In the genomic region with DNA sequence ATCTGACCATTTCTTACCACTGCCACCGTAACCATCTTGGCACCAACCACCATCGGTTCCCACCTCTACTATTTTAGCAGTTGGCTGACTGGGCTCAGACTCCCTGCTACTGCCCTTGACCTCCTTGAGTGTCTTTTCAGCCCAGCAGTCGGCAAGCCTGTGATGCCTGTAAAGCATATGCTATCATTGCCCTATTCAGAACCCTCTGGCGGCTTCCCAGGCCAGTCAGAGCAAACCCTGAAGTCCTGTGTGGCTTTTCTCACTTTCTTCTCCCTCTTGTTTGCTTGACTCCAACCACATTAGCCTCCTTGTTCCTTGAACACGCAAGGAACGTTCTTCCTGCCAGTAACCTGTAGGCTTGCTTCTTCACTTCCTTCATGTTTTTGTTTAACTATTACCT, we compare ENCODE assay signal across 18 cellular contexts. TPM values are rescaled to one million over a fixed set of nuclear protein-coding genes. Genes with fewer than 3 reads are reported as not detected.
DNase-seq lines count a peak whose midpoint lies in the region; ATAC-seq, FAIRE-seq and TF ChIP-seq lines count a peak whose summit lies in the region.
"Had no signal": no experiment of that assay in that cellular context is flagged by ENCODE, and none has a peak within 500 bp of the region (broad histone marks: within the 10 kb centered on the region; RNA-seq: fewer than 3 reads in every experiment).

No MANE protein-coding gene starts in this region.

- no peak overlapping the region for H2AFZ ChIP-seq in HepG2 (ENCODE audit: low read length)

- TF ChIP-seq CTCF in adrenal gland (IDR thresholded peaks at IDR 0.05), result no peak
- TF ChIP-seq CTCF in spleen (IDR thresholded peaks at IDR 0.05 in 8 of 11, conservative IDR thresholded peaks at IDR 0.05 in 3 of 11), result no peak
- no peak for TF ChIP-seq CTCF in HepG2 (CRISPR knock-in tag; IDR thresholded peaks at IDR 0.05)

- DNase-seq in adrenal gland, result peak in 4 of 7 donors; percentile 24 to 47 (median 38)
- no peak for DNase-seq in spleen
- no peak for DNase-seq in activated T-cell treated with anti-CD3 and anti-CD28 coated beads, Interleukin-2, amount 50 U/mL, for 48 hours
- no peak for DNase-seq in stimulated activated CD4-positive, alpha-beta T cell treated with anti-CD3 and anti-CD28 coated beads, Interleukin-4, amount 100 ng/mL, for 4 hours
- DNase-seq in activated naive CD4-positive, alpha-beta T cell (lab: John Stamatoyannopoulos, UW), result no peak
- DNase-seq in HepG2 (ENCODE audit: low spot score), result no peak
- DNase-seq: CD8-positive, alpha-beta T cell; DND-41; GDM1; MV-4-11; NCI-H146; NCI-H2227 treated with DMSO at 0.1 percent for 48 hours; NCI-H526; NK-92 treated with Interleukin-12 subunit alpha and Interleukin-12 subunit beta, amount 100 ng/mL, for 24 hours had no signal

- TF ChIP-seq EP300 in HepG2 (IDR thresholded peaks at IDR 0.05; ENCODE audit: low read depth in 2 of 2, low read length in 2 of 2) (no peak), HepG2 (CRISPR knock-in tag; IDR thresholded peaks at IDR 0.05; ENCODE audit: borderline replicate concordance) (no peak)

- WGBS in adrenal gland, 4 donors, result 30 to 51% (median 45%) methylated on average over 6 of the region's 6 CpGs
- 47 to 70% (median 54%) methylated on average over 6 of the region's 6 CpGs for WGBS in spleen, 5 donors
- WGBS in HepG2 (ENCODE audit: low lambda C conversion rate), result 11% methylated on average over 6 of the region's 6 CpGs

- POLR2A ChIA-PET in HepG2 (lab: Yijun Ruan, JAX), result no interaction called here

- H3K4me2 ChIP-seq in HepG2 (ENCODE audit: low read depth, low read length), result no peak overlapping the region

- H3K9ac ChIP-seq in HepG2 (ENCODE audit: insufficient read depth, low read depth, low read length), result no peak overlapping the region

- in situ Hi-C loops in HepG2 (cut with HindIII; ENCODE audit: extremely low pct_ligation_motif_present, low pct_unique_long_range_greater_than_20kb), result no loop called here

- TF ChIP-seq RAD21 in HepG2 (CRISPR knock-in tag; IDR thresholded peaks at IDR 0.05), result no peak

- intact Hi-C loops in adrenal gland (cut with DNase I), result no loop called here
- intact Hi-C loops in spleen (cut with DNase I; ENCODE audit: low total_unique reads), result no loop called here
- intact Hi-C loops in HepG2 (cut with micrococcal nuclease; ENCODE audit: unreplicated experiment), result no loop called here

- FAIRE-seq in HepG2 (lab: Jason Lieb, UNC), result no peak
- FAIRE-seq: H54 had no signal

- H3K4me3 ChIP-seq in adrenal gland, result no peak overlapping the region
- no peak overlapping the region for H3K4me3 ChIP-seq in spleen
- no peak overlapping the region for H3K4me3 ChIP-seq in HepG2 (replicated peaks in 1 of 3; ENCODE audit: insufficient read depth in 1 of 3, low read depth in 2 of 3, low read length in 3 of 3)

- ATAC-seq in GM18907 (IDR thresholded peaks at IDR 0.05; ENCODE audit: unreplicated experiment) (peak; percentile 47), HG02798 (IDR thresholded peaks at IDR 0.05; ENCODE audit: poor library complexity, unreplicated experiment) (peak; percentile 29), HepG2 (no peak)
- ATAC-seq: CD8-positive, alpha-beta T cell had no signal

- TF ChIP-seq POLR2A in adrenal gland (IDR thresholded peaks at IDR 0.05), result no peak
- TF ChIP-seq POLR2A in spleen (IDR thresholded peaks at IDR 0.05), result no peak
- TF ChIP-seq POLR2A in HepG2 (IDR thresholded peaks at IDR 0.05; ENCODE audit: insufficient read depth in 1 of 2, low read depth in 2 of 2, low read length in 2 of 2), result no peak

- H3K27me3 ChIP-seq in adrenal gland, result no peaks in the 10 kb centered on the region
- H3K27me3 ChIP-seq in spleen (replicated peaks in 1 of 7), result peaks cover 0 to under 1% (median 0%) of the 10 kb centered on the region in 7 donors
- peaks cover 0 to 18% of the 10 kb centered on the region in 2 experiments; a peak in 3 of 5 replicates for H3K27me3 ChIP-seq in HepG2 (ENCODE audit: control insufficient read depth in 1 of 2, insufficient read depth in 2 of 2, low read length in 2 of 2)

- H3K4me1 ChIP-seq in adrenal gland (replicated peaks in 1 of 2), result peaks cover 0 to 21% of the 10 kb centered on the region in 2 donors
- H3K4me1 ChIP-seq in spleen, result peaks cover 19 to 94% (median 65%) of the 10 kb centered on the region in 6 donors
- H3K4me1 ChIP-seq in HepG2 (ENCODE audit: insufficient read depth, low read length), result no peaks in the 10 kb centered on the region

- no peaks in the 10 kb centered on the region for H3K79me2 ChIP-seq in HepG2 (ENCODE audit: insufficient read depth, low read length)

- BruUV-seq in HepG2 (replicated peaks; lab: Mats Ljungman, UMichigan), result no TSS peak

- CTCF ChIA-PET in HepG2 (lab: Yijun Ruan, JAX; ENCODE audit: low intra/inter-chr PET ratio, low total read pairs), result no interaction called here

- H3K27ac ChIP-seq in adrenal gland, result peak overlapping the region in 1 of 5 donors; percentile 6
- peak overlapping the region in 7 of 8 donors; percentile 22 to 99 (median 70) for H3K27ac ChIP-seq in spleen
- no peak overlapping the region for H3K27ac ChIP-seq in HepG2 (ENCODE audit: extremely low read length, insufficient read depth, low read length)

- H3K9me3 ChIP-seq in adrenal gland (replicated peaks in 1 of 3) (no peaks in the 10 kb centered on the region), spleen (peaks cover 0 to 6% (median 4%) of the 10 kb centered on the region in 8 donors), HepG2 (ENCODE audit: low read length) (0 out of 2 replicates have a peak, but pooled peaks cover 4% of the 10 kb centered on the region)

- H4K20me1 ChIP-seq in HepG2 (ENCODE audit: insufficient read depth, low read length), result no peaks in the 10 kb centered on the region

- H3K36me3 ChIP-seq in adrenal gland (replicated peaks in 1 of 2), result no peaks in the 10 kb centered on the region
- H3K36me3 ChIP-seq in spleen, result peaks cover 0 to 28% (median 0%) of the 10 kb centered on the region in 6 donors
- no peaks in the 10 kb centered on the region for H3K36me3 ChIP-seq in HepG2 (replicated peaks in 1 of 2; ENCODE audit: control insufficient read depth in 1 of 2, insufficient read depth in 2 of 2, low read length in 2 of 2)

TF ChIP-seq in HepG2, 621 proteins besides CTCF, POLR2A, EP300 and RAD21 (continues in another document):
- TF ChIP-seq CHD4 (IDR thresholded peaks at IDR 0.05; ENCODE audit: borderline replicate concordance, low read length), result no peak

RNA-seq across cellular contexts. Expression of a gene that starts 6.2 kb away (rescaled TPM):
- 10 to 100 TPM in 5 of 8 donors, 1 to 10 TPM in 3; 7.1 to 29.0 (median 11.6) TPM for total RNA-seq in adrenal gland
- polyA plus RNA-seq in adrenal gland, result 1 to 10 TPM; 3.3 to 6.4 (median 4.9) TPM
- 100 to 1,000 TPM in 2 of 7 donors, 10 to 100 TPM in 5; 39.0 to 157 (median 79.6) TPM for total RNA-seq in spleen
- polyA plus RNA-seq in spleen, result 1 to 10 TPM; 4.4 to 9.4 (median 5.7) TPM
- not detected in 2 replicates for total RNA-seq in HepG2 (2016; rRNA removed; fragmentation: Illumina TruSeq; extraction: Trizol)
- total RNA-seq in HepG2 (2016; cell fraction: cytosol; rRNA removed; fragmentation: Illumina TruSeq; extraction: Trizol; ENCODE audit: low read depth), result not detected in 2 replicates
- total RNA-seq in HepG2 (2016; cell fraction: insoluble cytoplasmic fraction; rRNA removed; fragmentation: Illumina TruSeq; extraction: Trizol), result not detected in 2 replicates
- total RNA-seq in HepG2 (2016; cell fraction: membrane; rRNA removed; fragmentation: Illumina TruSeq; extraction: Trizol), result not detected in 2 replicates
- total RNA-seq in HepG2 (2016; cell fraction: nucleus; rRNA removed; fragmentation: Illumina TruSeq; extraction: Trizol), result not detected in 2 replicates
- 0.01 TPM in 1 of 2 replicates, not detected in the other for polyA plus RNA-seq in HepG2 (2011; rRNA removed)
- 0.01 TPM in 1 of 2 replicates, not detected in the other for polyA plus RNA-seq in HepG2 (2011; cell fraction: cytosol; rRNA removed)
- not detected in 2 replicates for polyA plus RNA-seq in HepG2 (2011; cell fraction: nucleus; rRNA removed)
- not detected in 2 replicates for polyA plus RNA-seq in HepG2 (2012)
- not detected in 2 replicates for polyA plus RNA-seq in HepG2 (2016; cell fraction: cytosol; fragmentation: Illumina TruSeq; extraction: Trizol; ENCODE audit: low read depth)
- polyA plus RNA-seq in HepG2 (2016; cell fraction: insoluble cytoplasmic fraction; fragmentation: Illumina TruSeq; extraction: Trizol; ENCODE audit: low read depth), result not detected in 2 replicates
- not detected in 2 replicates for polyA plus RNA-seq in HepG2 (2016; cell fraction: membrane; fragmentation: Illumina TruSeq; extraction: Trizol; ENCODE audit: low read depth)
- not detected in 2 replicates for polyA plus RNA-seq in HepG2 (2016; cell fraction: nucleus; fragmentation: Illumina TruSeq; extraction: Trizol; ENCODE audit: insufficient read depth, low read depth)
- not detected in 2 replicates for polyA minus RNA-seq in HepG2 (2011; rRNA and poly(A)+ RNA removed; ENCODE audit: low replicate concordance)
- not detected in 2 replicates for polyA minus RNA-seq in HepG2 (2011; cell fraction: cytosol; rRNA and poly(A)+ RNA removed)
- under 0.01 TPM in 1 of 2 replicates, not detected in the other for polyA minus RNA-seq in HepG2 (2011; cell fraction: nucleus; rRNA and poly(A)+ RNA removed)
- polyA plus RNA-seq: IgD-negative memory B cell had no signal

RNA-seq across cellular contexts. Expression of a gene that starts 25.4 kb away (rescaled TPM):
- total RNA-seq in adrenal gland, result 100 to 1,000 TPM; 173 to 291 (median 226) TPM
- 100 to 1,000 TPM in 2 of 3 donors, 10 to 100 TPM in 1; 94.3 to 248 (median 149) TPM for polyA plus RNA-seq in adrenal gland
- 100 to 1,000 TPM; 114 to 257 (median 134) TPM for total RNA-seq in spleen
- polyA plus RNA-seq in spleen, result 100 to 1,000 TPM in 2 of 3 donors, 10 to 100 TPM in 1; 93.4 to 132 (median 125) TPM
- 42.7 and 60.5 TPM in 2 replicates for total RNA-seq in HepG2 (2016; rRNA removed; fragmentation: Illumina TruSeq; extraction: Trizol)
- 23.4 and 25.4 TPM in 2 replicates for total RNA-seq in HepG2 (2016; cell fraction: cytosol; rRNA removed; fragmentation: Illumina TruSeq; extraction: Trizol; ENCODE audit: low read depth)
- total RNA-seq in HepG2 (2016; cell fraction: insoluble cytoplasmic fraction; rRNA removed; fragmentation: Illumina TruSeq; extraction: Trizol), result 39.4 and 63.5 TPM in 2 replicates
- 26.8 and 31.2 TPM in 2 replicates for total RNA-seq in HepG2 (2016; cell fraction: membrane; rRNA removed; fragmentation: Illumina TruSeq; extraction: Trizol)
- total RNA-seq in HepG2 (2016; cell fraction: nucleus; rRNA removed; fragmentation: Illumina TruSeq; extraction: Trizol), result 49.6 and 63.4 TPM in 2 replicates
- polyA plus RNA-seq in HepG2 (2011; rRNA removed), result 50.6 and 67.7 TPM in 2 replicates
- 52.4 and 84.3 TPM in 2 replicates for polyA plus RNA-seq in HepG2 (2011; cell fraction: cytosol; rRNA removed)
- 13.8 and 20.7 TPM in 2 replicates for polyA plus RNA-seq in HepG2 (2011; cell fraction: nucleus; rRNA removed)
- 22.5 and 39.1 TPM in 2 replicates for polyA plus RNA-seq in HepG2 (2012)
- polyA plus RNA-seq in HepG2 (2016; cell fraction: cytosol; fragmentation: Illumina TruSeq; extraction: Trizol; ENCODE audit: low read depth), result 38.5 and 45.6 TPM in 2 replicates
- 48.1 and 48.4 TPM in 2 replicates for polyA plus RNA-seq in HepG2 (2016; cell fraction: insoluble cytoplasmic fraction; fragmentation: Illumina TruSeq; extraction: Trizol; ENCODE audit: low read depth)
- polyA plus RNA-seq in HepG2 (2016; cell fraction: membrane; fragmentation: Illumina TruSeq; extraction: Trizol; ENCODE audit: low read depth), result 37.2 and 37.7 TPM in 2 replicates
- polyA plus RNA-seq in HepG2 (2016; cell fraction: nucleus; fragmentation: Illumina TruSeq; extraction: Trizol; ENCODE audit: insufficient read depth, low read depth), result 94.9 and 98.2 TPM in 2 replicates
- 18.5 and 25.0 TPM in 2 replicates for polyA minus RNA-seq in HepG2 (2011; rRNA and poly(A)+ RNA removed; ENCODE audit: low replicate concordance)
- polyA minus RNA-seq in HepG2 (2011; cell fraction: cytosol; rRNA and poly(A)+ RNA removed), result 21.6 and 27.0 TPM in 2 replicates
- polyA minus RNA-seq in HepG2 (2011; cell fraction: nucleus; rRNA and poly(A)+ RNA removed), result 13.4 and 17.9 TPM in 2 replicates

Comparison
In these comparisons a context has a peak if more than half of its experiments do, and no peak if none do; other contexts are left out.
1. DNase-seq: peak in adrenal gland (4 of 7); none in spleen (single experiment), activated T-cell treated with anti-CD3 and anti-CD28 coated beads, Interleukin-2, amount 50 U/mL, for 48 hours (0 of 2), stimulated activated CD4-positive, alpha-beta T cell treated with anti-CD3 and anti-CD28 coated beads, Interleukin-4, amount 100 ng/mL, for 4 hours (0 of 2), activated naive CD4-positive, alpha-beta T cell (0 of 4) and HepG2 (single experiment).
2. RNA of a gene that starts 6.2 kb away (total RNA-seq): 39.0 to 157 TPM in spleen and 7.1 to 29.0 TPM in adrenal gland; not detected in HepG2; every median in the first group is over 4 times any median in the second.